9 cellular contexts compared by ENCODE assay signal in genomic region chr5:21152611-21153010, GRCh38.
DNase-seq lines count a peak whose midpoint lies in the region; FAIRE-seq and TF ChIP-seq lines count a peak whose summit lies in the region.
"Had no signal": no experiment of that assay in that cellular context is flagged by ENCODE, and none has a peak within 500 bp of the region (broad histone marks: within the 10 kb centered on the region; RNA-seq: fewer than 3 reads in every experiment).

No MANE protein-coding gene starts in this region.

- TF ChIP-seq CTCF in astrocyte of the cerebellum (IDR thresholded peaks at IDR 0.05; ENCODE audit: low read depth, low read length, missing control alignments) (no peak), right atrium auricular region (IDR thresholded peaks at IDR 0.05) (no peak)

- no peaks in the 10 kb centered on the region for H3K4me1 ChIP-seq in right atrium auricular region

- in situ Hi-C loops in astrocyte of the cerebellum (cut with HindIII; ENCODE audit: low sequenced_read_pairs) = no loop called here

- no peaks in the 10 kb centered on the region for H3K27me3 ChIP-seq in right atrium auricular region

- no peaks in the 10 kb centered on the region for H3K9me3 ChIP-seq in right atrium auricular region

- no peak overlapping the region for H3K4me3 ChIP-seq in astrocyte of the cerebellum (ENCODE audit: low read depth, low read length)
- H3K4me3 ChIP-seq in right atrium auricular region = no peak overlapping the region
- H3K4me3 ChIP-seq: K562 had no signal

- TF ChIP-seq POLR2A in GM12892 (IDR thresholded peaks at IDR 0.05; ENCODE audit: low read depth, low read length) = no peak

- no peak overlapping the region for H3K27ac ChIP-seq in right atrium auricular region

- no peaks in the 10 kb centered on the region for H3K36me3 ChIP-seq in right atrium auricular region

- no peak for FAIRE-seq in GM12892 (lab: Jason Lieb, UNC)
- FAIRE-seq: K562 had no signal

- DNase-seq in DMS53 treated with DMSO at 0.1 percent for 48 hours (lab: John Stamatoyannopoulos, UW; ENCODE audit: unreplicated experiment) (peak; percentile 96), NCI-H146 (lab: John Stamatoyannopoulos, UW) (peak; percentile 77), astrocyte of the cerebellum (ENCODE audit: low read depth) (peak; percentile 93), kidney tubule cell (ENCODE audit: low spot score) (peak; percentile 93), GM12892 (ENCODE audit: insufficient read length) (no peak), right atrium auricular region (ENCODE audit: low spot score) (no peak), NCI-H1436 (lab: John Stamatoyannopoulos, UW) (no peak)
- DNase-seq in stimulated activated CD4-positive, alpha-beta T cell treated with anti-CD3 and anti-CD28 coated beads, Interleukin-15, amount 100 ng/mL, for 24 hours = no peak

Comparison
In these comparisons a context has a peak if more than half of its experiments do, and no peak if none do; other contexts are left out.
1. DNase-seq: peak in DMS53 treated with DMSO at 0.1 percent for 48 hours (single experiment), NCI-H146 (single experiment), astrocyte of the cerebellum (single experiment) and kidney tubule cell (single experiment); none in GM12892 (single experiment), right atrium auricular region (single experiment), NCI-H1436 (single experiment) and stimulated activated CD4-positive, alpha-beta T cell treated with anti-CD3 and anti-CD28 coated beads, Interleukin-15, amount 100 ng/mL, for 24 hours (single experiment).